In genomic region chr11:111528557-111528956, GRCh38 we compare ENCODE assay signal across 13 cellular contexts. TPM values are rescaled to one million over a fixed set of nuclear protein-coding genes. Genes with fewer than 3 reads are reported as not detected.
DNase-seq lines count a peak whose midpoint lies in the region; ATAC-seq, FAIRE-seq and TF ChIP-seq lines count a peak whose summit lies in the region.
"Had no signal": no experiment of that assay in that cellular context is flagged by ENCODE, and none has a peak within 500 bp of the region (broad histone marks: within the 10 kb centered on the region; RNA-seq: fewer than 3 reads in every experiment).

No MANE protein-coding gene starts in this region.

- H3K27me3 ChIP-seq in DND-41 (ENCODE audit: insufficient read depth, low read length, poor library complexity) (peaks cover under 1% of the 10 kb centered on the region), OCI-LY3 (ENCODE audit: low read depth, low read length) (no peaks in the 10 kb centered on the region), bronchial epithelial cell (ENCODE audit: control insufficient read depth, insufficient read depth, low read length) (no peaks in the 10 kb centered on the region)
- H3K27me3 ChIP-seq: sigmoid colon had no signal

- H4K20me1 ChIP-seq in DND-41 (ENCODE audit: insufficient read depth, low read length) (no peaks in the 10 kb centered on the region), OCI-LY3 (ENCODE audit: insufficient read depth, low read length) (no peaks in the 10 kb centered on the region)

- H3K4me3 ChIP-seq in DND-41 (ENCODE audit: low read depth in 1 of 2, low read length in 2 of 2) (no peak overlapping the region), OCI-LY3 (ENCODE audit: low read length) (no peak overlapping the region), bronchial epithelial cell (ENCODE audit: low read depth, low read length) (no peak overlapping the region)
- H3K4me3 ChIP-seq: sigmoid colon had no signal

- DNase-seq in DND-41 = peak; percentile 38
- DNase-seq in bronchial epithelial cell (ENCODE audit: low read depth) = peak; percentile 41
- no peak for DNase-seq in cardiac septum (ENCODE audit: low spot score)
- DNase-seq in NCI-H2196 (lab: John Stamatoyannopoulos, UW; ENCODE audit: unreplicated experiment) = no peak
- DNase-seq in NCI-H524 (lab: John Stamatoyannopoulos, UW) = no peak
- DNase-seq: Calu3, cortex of kidney, NCI-H187 treated with DMSO at 0.1 percent for 48 hours, sigmoid colon had no signal

- no peak overlapping the region for H3K9ac ChIP-seq in DND-41 (ENCODE audit: low read depth, low read length)
- H3K9ac ChIP-seq in OCI-LY3 (ENCODE audit: low read length) = no peak overlapping the region

- peaks cover 7% of the 10 kb centered on the region for H3K4me1 ChIP-seq in DND-41 (ENCODE audit: insufficient read depth, low read length)
- peaks cover 54% of the 10 kb centered on the region for H3K4me1 ChIP-seq in OCI-LY3 (ENCODE audit: low read length)

- H3K9me3 ChIP-seq in DND-41 (ENCODE audit: insufficient read depth, low read length, severe bottlenecking) = no peaks in the 10 kb centered on the region
- H3K9me3 ChIP-seq in OCI-LY3 (ENCODE audit: insufficient read depth, low read length) = no peaks in the 10 kb centered on the region
- H3K9me3 ChIP-seq: sigmoid colon had no signal

- no peak overlapping the region for H3K27ac ChIP-seq in 22Rv1
- no peak overlapping the region for H3K27ac ChIP-seq in DND-41 (ENCODE audit: low read length)
- no peak overlapping the region for H3K27ac ChIP-seq in OCI-LY3 (ENCODE audit: low read length)
- H3K27ac ChIP-seq: sigmoid colon had no signal

- TF ChIP-seq CTCF in 22Rv1 (IDR thresholded peaks at IDR 0.05) (peak; percentile 31), DND-41 (IDR thresholded peaks at IDR 0.05; ENCODE audit: borderline replicate concordance, extremely low read depth, low read length, poor library complexity, severe bottlenecking) (peak; percentile 37), OCI-LY3 (IDR thresholded peaks at IDR 0.05; ENCODE audit: low read depth, low read length) (peak; percentile 38; the same call in 1 of the 2 replicates), bronchial epithelial cell (IDR thresholded peaks at IDR 0.05; ENCODE audit: insufficient read depth, low read length, severe bottlenecking) (no peak)

- H2AFZ ChIP-seq in DND-41 (ENCODE audit: low read depth, low read length) = no peak overlapping the region
- H2AFZ ChIP-seq in OCI-LY3 (ENCODE audit: low read depth, low read length) = 0 out of 2 replicates have a peak overlapping the region, but pooled peaks have one; percentile 44

- no peak overlapping the region for H3K4me2 ChIP-seq in DND-41 (ENCODE audit: insufficient read depth, low read length)
- H3K4me2 ChIP-seq in OCI-LY3 (ENCODE audit: low read length) = no peak overlapping the region

- peak; percentile 89 for ATAC-seq in DND-41 (ENCODE audit: insufficient read depth, low read depth)
- ATAC-seq in GM21423 (IDR thresholded peaks at IDR 0.05; ENCODE audit: unreplicated experiment) = no peak

- no peaks in the 10 kb centered on the region for H3K36me3 ChIP-seq in DND-41 (ENCODE audit: insufficient read depth, low read length)
- H3K36me3 ChIP-seq in OCI-LY3 (replicated peaks; ENCODE audit: low read depth, low read length) = no peaks in the 10 kb centered on the region
- H3K36me3 ChIP-seq in bronchial epithelial cell (ENCODE audit: control insufficient read depth, insufficient read depth, low read length) = no peaks in the 10 kb centered on the region
- H3K36me3 ChIP-seq: sigmoid colon had no signal

- no peak for FAIRE-seq in bronchial epithelial cell (lab: Jason Lieb, UNC)
- FAIRE-seq: H1 had no signal

- intact Hi-C loops in cardiac septum (cut with DNase I) = no loop called here

- H3K79me2 ChIP-seq in DND-41 (ENCODE audit: insufficient read depth, low read length) (no peaks in the 10 kb centered on the region), OCI-LY3 (ENCODE audit: low read length) (no peaks in the 10 kb centered on the region)

RNA-seq across cellular contexts. Expression of gene LAYN, which starts 12.0 kb away (rescaled TPM):
- 5.3 and 6.9 TPM in 2 replicates for total RNA-seq in bronchial epithelial cell
- 4.5 TPM for total RNA-seq in cardiac septum

RNA-seq across cellular contexts. Expression of gene HOATZ, which starts 14.0 kb away (rescaled TPM):
- not detected in 2 replicates for total RNA-seq in bronchial epithelial cell
- not detected for total RNA-seq in cardiac septum
- total RNA-seq: Calu3, H1, sigmoid colon had no signal

RNA-seq across cellular contexts. Expression of gene BTG4, which starts 16.4 kb away (rescaled TPM):
- total RNA-seq in bronchial epithelial cell (0.26 and 0.51 TPM in 2 replicates), cardiac septum (not detected)
- total RNA-seq: Calu3, H1, sigmoid colon had no signal

Comparison
In these comparisons a context has a peak if more than half of its experiments do, and no peak if none do; other contexts are left out.
1. DNase-seq: peak in DND-41 (single experiment) and bronchial epithelial cell (single experiment); none in cardiac septum (single experiment), NCI-H2196 (single experiment) and NCI-H524 (0 of 2).